Comparison of ENCODE assay signal across 27 cellular contexts in genomic region chr11:27995082-27995481, GRCh38.
DNase-seq lines count a peak whose midpoint lies in the region; TF ChIP-seq lines count a peak whose summit lies in the region.
"Had no signal": no experiment of that assay in that cellular context is flagged by ENCODE, and none has a peak within 500 bp of the region (broad histone marks: within the 10 kb centered on the region; RNA-seq: fewer than 3 reads in every experiment).

No MANE protein-coding gene starts in this region.

- WGBS in trophoblast cell (ENCODE audit: extremely low coverage, insufficient coverage, insufficient read length) = no CpG with 5 or more reads among the region's 3 CpGs
- whole genome bisulfite sequencing in suprapubic skin = 84% methylated on average over 3 of the region's 3 CpGs

- H4K12ac ChIP-seq in trophoblast cell (ENCODE audit: low read depth, low read length) = no peak overlapping the region

- H4K8ac ChIP-seq in trophoblast cell (ENCODE audit: low read depth, low read length) = no peak overlapping the region

- H2AFZ ChIP-seq in PC-9 = no peak overlapping the region
- no peak overlapping the region for H2AFZ ChIP-seq in trophoblast cell (ENCODE audit: insufficient read depth, low read length, poor library complexity)

- no peak overlapping the region for H3K9ac ChIP-seq in trophoblast cell (ENCODE audit: low read length)

- H3K27me3 ChIP-seq in PC-9 (ENCODE audit: insufficient read depth, low read depth) = no peaks in the 10 kb centered on the region
- no peaks in the 10 kb centered on the region for H3K27me3 ChIP-seq in trophoblast cell (ENCODE audit: insufficient read depth, low read length)
- H3K27me3 ChIP-seq in suprapubic skin = no peaks in the 10 kb centered on the region
- H3K27me3 ChIP-seq: ascending aorta, gastroesophageal sphincter, ovary, Peyer's patch, upper lobe of left lung had no signal

- BruUV-seq in PC-9 (replicated peaks; lab: Mats Ljungman, UMichigan) = no TSS peak

- H3K23ac ChIP-seq in trophoblast cell (ENCODE audit: low read length) = no peak overlapping the region

- H2BK5ac ChIP-seq in trophoblast cell (ENCODE audit: low read depth, low read length, poor library complexity) = no peak overlapping the region

- CTCF ChIA-PET in PC-9 (lab: Charles Lee) = no interaction called here

- TF ChIP-seq EP300 in suprapubic skin (IDR thresholded peaks at IDR 0.05) = no peak

- H3K4me2 ChIP-seq in PC-9 (peak overlapping the region; percentile 5; the same call in 1 of the 2 replicates), trophoblast cell (ENCODE audit: low read length) (no peak overlapping the region)

- peak; percentile 21 for DNase-seq in GM04504 (ENCODE audit: low read depth)
- peak in 1 of 2 experiments; percentile 84 for DNase-seq in PC-9
- peak; percentile 39 for DNase-seq in epithelial cell of prostate (ENCODE audit: low read depth, low spot score)
- peak; percentile 55 to 91 for DNase-seq in trophoblast cell
- DNase-seq in stimulated activated CD4-positive, alpha-beta T cell treated with anti-CD3 and anti-CD28 coated beads, Interleukin-4, amount 100 ng/mL, for 1 hour = no peak
- no peak for DNase-seq in suprapubic skin (ENCODE audit: low spot score in 2 of 2)
- no peak for DNase-seq in osteocyte (ENCODE audit: extremely low spot score, unreplicated experiment)
- DNase-seq: activated CD4-positive, alpha-beta T cell treated with anti-CD3 and anti-CD28 coated beads for 36 hours; activated naive CD8-positive, alpha-beta T cell treated with anti-CD3 and anti-CD28 coated beads for 36 hours; caudate nucleus; DMS79 treated with DMSO at 0.1 percent for 48 hours; effector memory CD8-positive, alpha-beta T cell; GOT3; left cardiac atrium; NCI-H1436; NCI-H2081; NCI-H748 treated with DMSO at 0.1 percent for 48 hours; ovary; Peyer's patch; SIG-M5; stimulated activated naive B cell treated with anti-CD40 and anti-IgM and Interleukin-4, amounts not matched to agents 10 μg/mL and 1 μg/mL and 100 μg/mL, for 72 hours; substantia nigra; upper lobe of left lung had no signal

- H3K36me3 ChIP-seq in PC-9 (ENCODE audit: low read depth) (no peaks in the 10 kb centered on the region), trophoblast cell (ENCODE audit: control insufficient read depth in 1 of 2, insufficient read depth in 2 of 2, low read length in 2 of 2) (no peaks in the 10 kb centered on the region), suprapubic skin (no peaks in the 10 kb centered on the region)
- H3K36me3 ChIP-seq: ascending aorta, gastroesophageal sphincter, ovary, Peyer's patch, upper lobe of left lung had no signal

- no peak overlapping the region for H3K4me3 ChIP-seq in PC-9
- H3K4me3 ChIP-seq in trophoblast cell (ENCODE audit: low read depth, low read length) = no peak overlapping the region
- no peak overlapping the region for H3K4me3 ChIP-seq in suprapubic skin
- H3K4me3 ChIP-seq: ascending aorta, gastroesophageal sphincter, lung, ovary, Peyer's patch, upper lobe of left lung had no signal

- POLR2A ChIA-PET in PC-9 (lab: Charles Lee; ENCODE audit: unreplicated experiment) = no interaction called here

- H3K79me2 ChIP-seq in PC-9 (ENCODE audit: low read depth) (no peaks in the 10 kb centered on the region), trophoblast cell (ENCODE audit: control insufficient read depth, insufficient read depth, low read length, poor library complexity) (no peaks in the 10 kb centered on the region)

- peaks cover 13% of the 10 kb centered on the region for H3F3A ChIP-seq in PC-9 (ENCODE audit: insufficient read depth, low read depth)

- no peaks in the 10 kb centered on the region for H3K4me1 Mint-ChIP-seq in osteocyte (ENCODE audit: unreplicated experiment)
- H3K4me1 Mint-ChIP-seq: activated naive CD8-positive, alpha-beta T cell treated with anti-CD3 and anti-CD28 coated beads for 36 hours; stimulated activated naive B cell treated with anti-CD40 and anti-IgM and Interleukin-4, amounts not matched to agents 10 μg/mL and 1 μg/mL and 100 μg/mL, for 72 hours had no signal

- no peak overlapping the region for H2BK12ac ChIP-seq in trophoblast cell (ENCODE audit: low read length)

- H3K4ac ChIP-seq in trophoblast cell (ENCODE audit: low read depth, low read length) = no peak overlapping the region

- H3K9me2 ChIP-seq in PC-9 (ENCODE audit: insufficient read depth) = no peaks in the 10 kb centered on the region

- peaks cover 7% of the 10 kb centered on the region for H3K9me3 Mint-ChIP-seq in osteocyte (ENCODE audit: unreplicated experiment)
- H3K9me3 Mint-ChIP-seq: natural killer cell treated with Interleukin-12 subunit alpha and Interleukin-12 subunit beta and Interleukin-15 and Interleukin-18, amount 100 ng/mL, for 72 hours had no signal

- H3K9me3 ChIP-seq in PC-9 (ENCODE audit: insufficient read depth, low read depth) (0 out of 2 replicates have a peak, but pooled peaks cover 5% of the 10 kb centered on the region), trophoblast cell (ENCODE audit: insufficient read depth, low read depth, low read length) (no peaks in the 10 kb centered on the region), suprapubic skin (no peaks in the 10 kb centered on the region)
- H3K9me3 ChIP-seq: ascending aorta, ovary had no signal

- H3K79me1 ChIP-seq in trophoblast cell (ENCODE audit: low read length) = no peaks in the 10 kb centered on the region

- peaks cover 3% of the 10 kb centered on the region for H3K36me3 Mint-ChIP-seq in osteocyte (ENCODE audit: unreplicated experiment)

- no peak overlapping the region for H2AK5ac ChIP-seq in trophoblast cell (ENCODE audit: low read length)

- intact Hi-C loops in PC-9 (cut with micrococcal nuclease; ENCODE audit: unreplicated experiment) = no loop called here

- H3K4me1 ChIP-seq in PC-9 (replicated peaks; ENCODE audit: insufficient read depth) = peaks cover 17% of the 10 kb centered on the region
- no peaks in the 10 kb centered on the region for H3K4me1 ChIP-seq in trophoblast cell (ENCODE audit: control insufficient read depth in 1 of 2, insufficient read depth in 2 of 2, low read length in 2 of 2)
- no peaks in the 10 kb centered on the region for H3K4me1 ChIP-seq in suprapubic skin
- H3K4me1 ChIP-seq: ascending aorta, gastroesophageal sphincter, Peyer's patch, upper lobe of left lung had no signal

- no peak overlapping the region for H4K91ac ChIP-seq in trophoblast cell (ENCODE audit: low read depth, low read length)

- no peaks in the 10 kb centered on the region for H3K27me3 Mint-ChIP-seq in osteocyte (ENCODE audit: unreplicated experiment)
- H3K27me3 Mint-ChIP-seq: activated CD4-positive, alpha-beta T cell treated with anti-CD3 and anti-CD28 coated beads for 36 hours; activated naive CD8-positive, alpha-beta T cell treated with anti-CD3 and anti-CD28 coated beads for 36 hours; effector memory CD8-positive, alpha-beta T cell; natural killer cell treated with Interleukin-12 subunit alpha and Interleukin-12 subunit beta and Interleukin-15 and Interleukin-18, amount 100 ng/mL, for 72 hours; stimulated activated naive B cell treated with anti-CD40 and anti-IgM and Interleukin-4, amounts not matched to agents 10 μg/mL and 1 μg/mL and 100 μg/mL, for 72 hours had no signal

- H3K4me3 Mint-ChIP-seq in osteocyte (ENCODE audit: unreplicated experiment) = no peak overlapping the region
- H3K4me3 Mint-ChIP-seq: activated CD4-positive, alpha-beta T cell treated with anti-CD3 and anti-CD28 coated beads for 36 hours; activated naive CD8-positive, alpha-beta T cell treated with anti-CD3 and anti-CD28 coated beads for 36 hours; effector memory CD8-positive, alpha-beta T cell; natural killer cell treated with Interleukin-12 subunit alpha and Interleukin-12 subunit beta and Interleukin-15 and Interleukin-18, amount 100 ng/mL, for 72 hours; stimulated activated naive B cell treated with anti-CD40 and anti-IgM and Interleukin-4, amounts not matched to agents 10 μg/mL and 1 μg/mL and 100 μg/mL, for 72 hours had no signal

- H3K27ac ChIP-seq in PC-9 (no peak overlapping the region), epithelial cell of prostate (no peak overlapping the region), trophoblast cell (ENCODE audit: low read depth, low read length) (no peak overlapping the region), suprapubic skin (no peak overlapping the region)
- H3K27ac ChIP-seq: ascending aorta, gastroesophageal sphincter, ovary, Peyer's patch, upper lobe of left lung had no signal

- no peak overlapping the region for H3K27ac Mint-ChIP-seq in osteocyte (ENCODE audit: unreplicated experiment)
- H3K27ac Mint-ChIP-seq: activated CD4-positive, alpha-beta T cell treated with anti-CD3 and anti-CD28 coated beads for 36 hours; activated naive CD8-positive, alpha-beta T cell treated with anti-CD3 and anti-CD28 coated beads for 36 hours; effector memory CD8-positive, alpha-beta T cell; natural killer cell treated with Interleukin-12 subunit alpha and Interleukin-12 subunit beta and Interleukin-15 and Interleukin-18, amount 100 ng/mL, for 72 hours; stimulated activated naive B cell treated with anti-CD40 and anti-IgM and Interleukin-4, amounts not matched to agents 10 μg/mL and 1 μg/mL and 100 μg/mL, for 72 hours had no signal

- no peak overlapping the region for H3K18ac ChIP-seq in trophoblast cell (ENCODE audit: low read length)

- H4K20me1 ChIP-seq in PC-9 (ENCODE audit: insufficient read depth) = no peaks in the 10 kb centered on the region

- no peak overlapping the region for H2BK120ac ChIP-seq in trophoblast cell (ENCODE audit: insufficient read depth, low read length, poor library complexity)

- no peak for TF ChIP-seq CTCF in PC-9 (conservative IDR thresholded peaks at IDR 0.05)
- TF ChIP-seq CTCF in suprapubic skin (IDR thresholded peaks at IDR 0.05) = no peak
- TF ChIP-seq CTCF in osteocyte (IDR thresholded peaks at IDR 0.05) = no peak

- TF ChIP-seq POLR2A in suprapubic skin (IDR thresholded peaks at IDR 0.05) = no peak

- H3K14ac ChIP-seq in trophoblast cell (ENCODE audit: low read length) = no peak overlapping the region

Comparison
In these comparisons a context has a peak if more than half of its experiments do, and no peak if none do; other contexts are left out.
1. DNase-seq: peak in GM04504 (single experiment), epithelial cell of prostate (single experiment) and trophoblast cell (2 of 2); none in stimulated activated CD4-positive, alpha-beta T cell treated with anti-CD3 and anti-CD28 coated beads, Interleukin-4, amount 100 ng/mL, for 1 hour (single experiment), suprapubic skin (0 of 2) and osteocyte (single experiment).